Comparison of ENCODE assay signal across 17 cellular contexts in the genomic region with DNA sequence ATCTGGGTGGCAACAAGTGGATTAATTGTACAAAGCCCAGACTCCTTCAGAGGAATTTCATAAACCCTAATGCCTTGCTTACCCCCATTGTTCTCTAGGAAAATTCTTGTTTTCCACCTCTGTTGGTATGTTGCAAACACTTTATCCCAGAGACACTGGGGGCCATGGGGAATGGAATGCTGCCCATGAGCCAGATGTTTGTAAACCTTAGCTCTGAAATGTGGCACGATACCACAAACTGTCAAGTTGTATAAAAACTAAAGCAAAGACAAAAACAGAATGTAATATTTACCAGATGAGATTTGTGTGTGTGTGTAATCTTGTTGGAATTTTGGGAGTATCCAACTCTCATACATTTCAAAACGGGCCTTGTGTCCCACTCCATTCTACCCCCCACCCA.
"Had no signal": no experiment of that assay in that cellular context is flagged by ENCODE, and none has a peak within 500 bp of the region (broad histone marks: within the 10 kb centered on the region; RNA-seq: fewer than 3 reads in every experiment).

No MANE protein-coding gene starts in this region.

- H3K4me3 Mint-ChIP-seq: activated naive CD8-positive, alpha-beta T cell; activated T-cell treated with anti-CD3 and anti-CD28 coated beads, Interleukin-2, amount 50 U/mL, for 4 hours; dendritic cell treated with granulocyte-macrophage colony-stimulating factor and Interleukin-4, amounts not matched to agents 40 ng/mL and 50 ng/mL, for 4 days; neural crest cell had no signal

- H3K9me3 Mint-ChIP-seq: activated T-cell treated with anti-CD3 and anti-CD28 coated beads, Interleukin-2, amount 50 U/mL, for 4 hours; dendritic cell treated with granulocyte-macrophage colony-stimulating factor and Interleukin-4, amounts not matched to agents 40 ng/mL and 50 ng/mL, for 4 days; neural crest cell had no signal

- H3K4me1 Mint-ChIP-seq: neural crest cell had no signal

- H3K36me3 ChIP-seq: brain microvascular endothelial cell, ovary had no signal

- H3K4me3 ChIP-seq: ovary had no signal

- H3K27me3 ChIP-seq: brain microvascular endothelial cell, ovary had no signal

- ATAC-seq: activated CD4-positive, CD25-positive, alpha-beta regulatory T cell treated with anti-CD3 and anti-CD28 coated beads, Interleukin-2, amount 50 U/mL, for 24 hours; activated T-cell treated with anti-CD3 and anti-CD28 coated beads, Interleukin-2, amount 50 U/mL, for 4 hours; left ventricle myocardium superior had no signal

- DNase-seq: activated CD4-positive, alpha-beta T cell treated with anti-CD3 and anti-CD28 coated beads, Interleukin-2, amount 50 U/mL, for 4 hours; activated gamma-delta T cell; activated T-cell treated with anti-CD3 and anti-CD28 coated beads, Interleukin-2, amount 50 U/mL, for 4 hours; brain microvascular endothelial cell; erythroblast; kidney; left ventricle myocardium superior; mesendoderm; ovary; retina; small intestine; SW 1271; trophoblast cell had no signal

- FAIRE-seq: kidney, small intestine had no signal

- H3K27ac ChIP-seq: brain microvascular endothelial cell, ovary had no signal

- H3K36me3 Mint-ChIP-seq: activated naive CD8-positive, alpha-beta T cell had no signal

- H3K9me3 ChIP-seq: ovary had no signal

- H3K27ac Mint-ChIP-seq: activated naive CD8-positive, alpha-beta T cell; dendritic cell treated with granulocyte-macrophage colony-stimulating factor and Interleukin-4, amounts not matched to agents 40 ng/mL and 50 ng/mL, for 4 days had no signal
